In genomic region chr1:229229721-229230135, GRCh38 we compare ENCODE assay signal across 8 cellular contexts. TPM values are rescaled to one million over a fixed set of nuclear protein-coding genes. Genes with fewer than 3 reads are reported as not detected.
DNase-seq lines count a peak whose midpoint lies in the region; ATAC-seq and TF ChIP-seq lines count a peak whose summit lies in the region.

No MANE protein-coding gene starts in this region.

- H3K4me1 Mint-ChIP-seq in activated T-cell treated with anti-CD3 and anti-CD28 coated beads, Interleukin-2, amount 50 U/mL, for 72 hours (ENCODE audit: low read depth), result peaks cover 23% of the 10 kb centered on the region

- H3K27ac ChIP-seq in adrenal gland, result peak overlapping the region in 4 of 5 donors; percentile 51 to 79 (median 63)
- H3K27ac ChIP-seq in hepatocyte, result peak overlapping the region; percentile 87

- H3K4me3 ChIP-seq in adrenal gland, result no peak overlapping the region
- H3K4me3 ChIP-seq in hepatocyte, result no peak overlapping the region

- peak overlapping the region; percentile 66 for H3K4me2 ChIP-seq in hepatocyte

- H3K36me3 ChIP-seq in adrenal gland (replicated peaks in 1 of 2) (no peaks in the 10 kb centered on the region), hepatocyte (replicated peaks; ENCODE audit: insufficient read depth, low read depth) (no peaks in the 10 kb centered on the region)

- peak overlapping the region; percentile 52 for H2AFZ ChIP-seq in hepatocyte

- H3K9me3 ChIP-seq in adrenal gland (replicated peaks in 1 of 3), result no peaks in the 10 kb centered on the region
- no peaks in the 10 kb centered on the region for H3K9me3 ChIP-seq in hepatocyte (ENCODE audit: low read depth)

- TF ChIP-seq POLR2A in adrenal gland (IDR thresholded peaks at IDR 0.05), result peak in 1 of 2 donors; percentile 50

- no peaks in the 10 kb centered on the region for H3K36me3 Mint-ChIP-seq in activated T-cell treated with anti-CD3 and anti-CD28 coated beads, Interleukin-2, amount 50 U/mL, for 72 hours (ENCODE audit: insufficient read depth in 2 of 2)

- no peaks in the 10 kb centered on the region for H4K20me1 ChIP-seq in hepatocyte (ENCODE audit: insufficient read depth, poor library complexity, severe bottlenecking)

- no peaks in the 10 kb centered on the region for H3K27me3 Mint-ChIP-seq in activated T-cell treated with anti-CD3 and anti-CD28 coated beads, Interleukin-2, amount 50 U/mL, for 72 hours (ENCODE audit: low read depth)

- H3K4me1 ChIP-seq in adrenal gland (replicated peaks in 1 of 2), result peaks cover 21 to 29% of the 10 kb centered on the region in 2 donors
- H3K4me1 ChIP-seq in hepatocyte (ENCODE audit: insufficient read depth), result peaks cover 41% of the 10 kb centered on the region

- WGBS in adrenal gland, 4 donors, result 8 to 18% (median 13%) methylated on average over 4 of the region's 4 CpGs
- WGBS in hepatocyte (ENCODE audit: low lambda C conversion rate, missing lambda C conversion rate), result 28% methylated on average over 4 of the region's 4 CpGs

- DNase-seq in adrenal gland, result peak; percentile 59 to 91 (median 83)
- DNase-seq in hepatocyte (ENCODE audit: low spot score), result peak; percentile 27
- peak; percentile 67 for DNase-seq in sciatic nerve (ENCODE audit: low spot score)
- DNase-seq in stimulated activated naive CD4-positive, alpha-beta T cell (lab: John Stamatoyannopoulos, UW), result no peak
- DNase-seq in activated naive CD4-positive, alpha-beta T cell treated with anti-CD3 and anti-CD28 coated beads, Interleukin-2, amount 50 U/mL, for 16 hours, result no peak
- DNase-seq in activated T-cell treated with anti-CD3 and anti-CD28 coated beads, Interleukin-2, amount 50 U/mL, for 72 hours, result no peak

- H3K4me3 Mint-ChIP-seq in activated T-cell treated with anti-CD3 and anti-CD28 coated beads, Interleukin-2, amount 50 U/mL, for 72 hours, result peak overlapping the region in 1 of 2 donors; percentile 22

- peak; percentile 52 for ATAC-seq in GM21529 (IDR thresholded peaks at IDR 0.05; ENCODE audit: unreplicated experiment)
- peak; percentile 95 for ATAC-seq in sciatic nerve
- ATAC-seq in activated T-cell treated with anti-CD3 and anti-CD28 coated beads, Interleukin-2, amount 50 U/mL, for 72 hours (replicated peaks in 1 of 2), result no peak
- ATAC-seq in GM18520 (IDR thresholded peaks at IDR 0.05; ENCODE audit: unreplicated experiment), result no peak

- intact Hi-C loops in adrenal gland (cut with DNase I) (loop anchor here in 1 of 2 donors (5.0 kb wide), 1 partner anchor 492 kb away; the partner anchor contains the start of gene RHOU), sciatic nerve (cut with DNase I) (no loop called here)

- H3K79me2 ChIP-seq in hepatocyte, result no peaks in the 10 kb centered on the region

- no peaks in the 10 kb centered on the region for H3K9me3 Mint-ChIP-seq in activated T-cell treated with anti-CD3 and anti-CD28 coated beads, Interleukin-2, amount 50 U/mL, for 72 hours

- TF ChIP-seq CTCF in adrenal gland (IDR thresholded peaks at IDR 0.05) (no peak), hepatocyte (IDR thresholded peaks at IDR 0.05; ENCODE audit: poor library complexity) (no peak)

- H3K27ac Mint-ChIP-seq in activated T-cell treated with anti-CD3 and anti-CD28 coated beads, Interleukin-2, amount 50 U/mL, for 72 hours, result no peak overlapping the region

- no peaks in the 10 kb centered on the region for H3K9me2 ChIP-seq in hepatocyte (replicated peaks; ENCODE audit: insufficient read depth)

- H3K27me3 ChIP-seq in adrenal gland (no peaks in the 10 kb centered on the region), hepatocyte (no peaks in the 10 kb centered on the region)

RNA-seq across cellular contexts. Expression of gene RAB4A, which starts 41.2 kb away (rescaled TPM):
- total RNA-seq in adrenal gland (10 to 100 TPM; 34.6 to 80.9 (median 53.1) TPM), hepatocyte (41.7 and 47.7 TPM in 2 replicates), sciatic nerve (65.3 TPM)
- polyA plus RNA-seq in adrenal gland (10 to 100 TPM; 14.5 to 30.8 (median 16.5) TPM), hepatocyte (45.4 and 54.3 TPM in 2 replicates)
- 10 to 100 TPM; 31.7 to 32.3 TPM for total RNA-seq in activated T-cell treated with anti-CD3 and anti-CD28 coated beads, Interleukin-2, amount 50 U/mL, for 72 hours

Comparison
In these comparisons a context has a peak if more than half of its experiments do, and no peak if none do; other contexts are left out.
1. ATAC-seq: peak in GM21529 (single experiment) and sciatic nerve (single experiment); none in activated T-cell treated with anti-CD3 and anti-CD28 coated beads, Interleukin-2, amount 50 U/mL, for 72 hours (0 of 2) and GM18520 (single experiment).
2. DNase-seq: peak in adrenal gland (7 of 7), hepatocyte (single experiment) and sciatic nerve (single experiment); none in stimulated activated naive CD4-positive, alpha-beta T cell (0 of 6), activated naive CD4-positive, alpha-beta T cell treated with anti-CD3 and anti-CD28 coated beads, Interleukin-2, amount 50 U/mL, for 16 hours (single experiment) and activated T-cell treated with anti-CD3 and anti-CD28 coated beads, Interleukin-2, amount 50 U/mL, for 72 hours (0 of 2).